2 cellular contexts compared by ENCODE assay signal in genomic region chr6:19905584-19905983, GRCh38.
TF ChIP-seq lines count a peak whose summit lies in the region.

No MANE protein-coding gene starts in this region.

TF ChIP-seq in HCT116, 20 proteins besides CTCF, POLR2A, EP300 and RAD21 (continued from another document):
- TF ChIP-seq ELF1 (IDR thresholded peaks at IDR 0.05; ENCODE audit: borderline replicate concordance, low read depth) (no peak), YY1 (IDR thresholded peaks at IDR 0.05; ENCODE audit: extremely low read depth, insufficient replicate concordance, low read depth, low read length) (no peak), ZFX (IDR thresholded peaks at IDR 0.05) (no peak), EZH2phosphoT487 (IDR thresholded peaks at IDR 0.05; ENCODE audit: borderline replicate concordance) (no peak), POLR2AphosphoS5 (IDR thresholded peaks at IDR 0.05; ENCODE audit: low read depth, low read length) (no peak), CBX3 (IDR thresholded peaks at IDR 0.05; ENCODE audit: low read depth) (0 out of 2 replicates have a peak, but pooled peaks have one; percentile 20)

TF ChIP-seq in H1, 55 proteins besides CTCF, POLR2A, EP300 and RAD21 (continued from another document):
- no peak for TF ChIP-seq GTF2F1 (IDR thresholded peaks at IDR 0.05; ENCODE audit: borderline replicate concordance, low read depth, low read length)
- no peak for TF ChIP-seq CTBP2 (IDR thresholded peaks at IDR 0.05; ENCODE audit: borderline replicate concordance, insufficient read depth, insufficient read length, low read length)
- TF ChIP-seq KDM5A (IDR thresholded peaks at IDR 0.05; ENCODE audit: low read length), result no peak
- no peak for TF ChIP-seq BCL11A (IDR thresholded peaks at IDR 0.05; ENCODE audit: low read depth in 2 of 2, low read length in 2 of 2)
- TF ChIP-seq MAFK (IDR thresholded peaks at IDR 0.05; ENCODE audit: low read depth, low read length), result no peak
- TF ChIP-seq ZNF274 (IDR thresholded peaks at IDR 0.05; ENCODE audit: borderline replicate concordance, extremely low read depth, low read length), result no peak
- no peak for TF ChIP-seq RXRA (IDR thresholded peaks at IDR 0.05; ENCODE audit: insufficient read depth, low read depth, low read length)
- no peak for TF ChIP-seq SIN3A (conservative IDR thresholded peaks at IDR 0.05 in 1 of 2, IDR thresholded peaks at IDR 0.05 in 1 of 2; ENCODE audit: low read depth in 1 of 2, low read length in 2 of 2)
- no peak for TF ChIP-seq CREB1 (IDR thresholded peaks at IDR 0.05)
- no peak for TF ChIP-seq TAF1 (IDR thresholded peaks at IDR 0.05; ENCODE audit: low read depth, low read length)
